Comparison of ENCODE assay signal across 12 cellular contexts in genomic region chr18:45589559-45590041, GRCh38. TPM values are rescaled to one million over a fixed set of nuclear protein-coding genes. Genes with fewer than 3 reads are reported as not detected.
DNase-seq lines count a peak whose midpoint lies in the region; ATAC-seq and TF ChIP-seq lines count a peak whose summit lies in the region.
"Had no signal": no experiment of that assay in that cellular context is flagged by ENCODE, and none has a peak within 500 bp of the region (broad histone marks: within the 10 kb centered on the region; RNA-seq: fewer than 3 reads in every experiment).

No MANE protein-coding gene starts in this region.

- intact Hi-C loops in heart right ventricle (cut with DNase I) (no loop called here), natural killer cell (cut with micrococcal nuclease) (no loop called here)

- H3K4me3 Mint-ChIP-seq in natural killer cell = no peak overlapping the region

- peak overlapping the region; percentile 72 for H3K4me2 ChIP-seq in GM23248 (ENCODE audit: unreplicated experiment)
- peak overlapping the region; percentile 71 for H3K4me2 ChIP-seq in skeletal muscle satellite cell (ENCODE audit: low read length)

- H3F3A ChIP-seq in GM23248 (ENCODE audit: insufficient read depth) = peaks cover 32% of the 10 kb centered on the region

- 2 to 5% methylated on average over 8 of the region's 8 CpGs for WGBS in GM23248 (ENCODE audit: low coverage in 1 of 2, low lambda C conversion rate in 2 of 2, missing lambda C conversion rate in 2 of 2), 2 experiments
- WGBS in heart right ventricle, 2 donors = 54 to 60% methylated on average over 8 of the region's 8 CpGs

- H3K9me3 ChIP-seq in GM23248 (ENCODE audit: low read depth) (no peaks in the 10 kb centered on the region), heart right ventricle (no peaks in the 10 kb centered on the region), skeletal muscle satellite cell (replicated peaks; ENCODE audit: low read length) (no peaks in the 10 kb centered on the region)

- no peak overlapping the region for H3K27ac Mint-ChIP-seq in natural killer cell

- no peaks in the 10 kb centered on the region for H3K9me3 Mint-ChIP-seq in natural killer cell

- H2AFZ ChIP-seq in GM23248 = no peak overlapping the region
- H2AFZ ChIP-seq: parathyroid adenoma had no signal

- ATAC-seq in SK-N-SH treated with all-trans-retinoic acid at 6 μM for 48 hours (peak; percentile 85), heart right ventricle (peak in 7 of 8 donors; percentile 20 to 71 (median 57)), HG02763 (IDR thresholded peaks at IDR 0.05; ENCODE audit: unreplicated experiment) (no peak), natural killer cell (no peak)

- H3K36me3 ChIP-seq in GM23248 (ENCODE audit: low read depth) (no peaks in the 10 kb centered on the region), heart right ventricle (no peaks in the 10 kb centered on the region), skeletal muscle satellite cell (ENCODE audit: insufficient read depth, low read length) (no peaks in the 10 kb centered on the region)

- no peaks in the 10 kb centered on the region for H3K36me3 Mint-ChIP-seq in natural killer cell

- H3K27me3 ChIP-seq in GM23248 (replicated peaks; ENCODE audit: insufficient read depth) = no peaks in the 10 kb centered on the region
- no peaks in the 10 kb centered on the region for H3K27me3 ChIP-seq in heart right ventricle
- H3K27me3 ChIP-seq in skeletal muscle satellite cell (ENCODE audit: control insufficient read depth, insufficient read depth, low read length) = peaks cover 9% of the 10 kb centered on the region

- in situ Hi-C loops in GM23248 (cut with MboI) = no loop called here

- peak; percentile 87 for DNase-seq in GM23248
- DNase-seq in heart right ventricle = no peak
- DNase-seq in natural killer cell = no peak
- DNase-seq in NOMO-1 treated with DMSO at 0.1 percent for 48 hours (lab: John Stamatoyannopoulos, UW; ENCODE audit: unreplicated experiment) = no peak
- DNase-seq in stimulated activated CD4-positive, alpha-beta T cell treated with anti-CD3 and anti-CD28 coated beads, Interleukin-4, amount 100 ng/mL, for 24 hours = no peak
- DNase-seq: activated naive CD4-positive, alpha-beta T cell treated with anti-CD3 and anti-CD28 coated beads, Interleukin-2, amount 50 U/mL, for 16 hours; NCI-H2227 treated with DMSO at 0.1 percent for 48 hours; stimulated activated naive CD4-positive, alpha-beta T cell treated with Interleukin-2 at 50 U/mL for 16 hours had no signal

- no peak for TF ChIP-seq CTCF in heart right ventricle (IDR thresholded peaks at IDR 0.05)
- TF ChIP-seq CTCF in natural killer cell (IDR thresholded peaks at IDR 0.05) = no peak

- H3K4me3 ChIP-seq in GM23248 (peak overlapping the region; percentile 50), heart right ventricle (no peak overlapping the region), skeletal muscle satellite cell (ENCODE audit: low read length) (peak overlapping the region; percentile 32)

- peak overlapping the region; percentile 36; the same call in 1 of the 2 replicates for H3K27ac ChIP-seq in GM23248
- peak overlapping the region in 9 of 10 donors; percentile 13 to 77 (median 56) for H3K27ac ChIP-seq in heart right ventricle
- H3K27ac ChIP-seq: parathyroid adenoma had no signal

- H3K4me1 Mint-ChIP-seq in natural killer cell = no peaks in the 10 kb centered on the region

- H3K9me2 ChIP-seq in GM23248 (ENCODE audit: insufficient read depth) = no peaks in the 10 kb centered on the region

- H3K9ac ChIP-seq in GM23248 (no peak overlapping the region), skeletal muscle satellite cell (ENCODE audit: low read depth, low read length) (no peak overlapping the region)
- H3K9ac ChIP-seq: parathyroid adenoma had no signal

- H3K27me3 Mint-ChIP-seq in natural killer cell (ENCODE audit: low read depth in 2 of 2) = peaks cover 9% of the 10 kb centered on the region in 2 donors

- H3K4me1 ChIP-seq in GM23248 (ENCODE audit: insufficient read depth) (peaks cover 29% of the 10 kb centered on the region), heart right ventricle (peaks cover 0 to 33% (median 9%) of the 10 kb centered on the region in 9 donors), skeletal muscle satellite cell (ENCODE audit: control insufficient read depth, insufficient read depth, low read length) (peaks cover 28% of the 10 kb centered on the region)
- H3K4me1 ChIP-seq: parathyroid adenoma had no signal

- no peaks in the 10 kb centered on the region for H4K20me1 ChIP-seq in GM23248 (ENCODE audit: insufficient read depth)

- H3K79me2 ChIP-seq in GM23248 (ENCODE audit: insufficient read depth) = no peaks in the 10 kb centered on the region
- H3K79me2 ChIP-seq: parathyroid adenoma had no signal

TF ChIP-seq in SK-N-SH treated with all-trans-retinoic acid at 6 μM for 48 hours, 23 proteins besides CTCF, POLR2A, EP300 and RAD21 (continues in another document):
- TF ChIP-seq BACH2 (CRISPR knock-in tag; IDR thresholded peaks at IDR 0.05; ENCODE audit: borderline replicate concordance) (no peak), PPARA (CRISPR knock-in tag; IDR thresholded peaks at IDR 0.05; ENCODE audit: borderline replicate concordance) (no peak), POU6F1 (CRISPR knock-in tag; IDR thresholded peaks at IDR 0.05; ENCODE audit: borderline replicate concordance, low read depth) (no peak), TOX (CRISPR knock-in tag; IDR thresholded peaks at IDR 0.05; ENCODE audit: borderline replicate concordance) (no peak), ZC3H10 (CRISPR knock-in tag; IDR thresholded peaks at IDR 0.05) (no peak), RARB (CRISPR knock-in tag; IDR thresholded peaks at IDR 0.05) (no peak), OSR1 (CRISPR knock-in tag; IDR thresholded peaks at IDR 0.05) (no peak), CREB5 (CRISPR knock-in tag; IDR thresholded peaks at IDR 0.05; ENCODE audit: low read depth) (no peak), ZFP3 (CRISPR knock-in tag; IDR thresholded peaks at IDR 0.05) (no peak), ISL1 (CRISPR knock-in tag; IDR thresholded peaks at IDR 0.05) (no peak), ZNF565 (CRISPR knock-in tag; conservative IDR thresholded peaks at IDR 0.05; ENCODE audit: low read depth) (no peak), ESRRG (CRISPR knock-in tag; IDR thresholded peaks at IDR 0.05) (no peak), TCF4 (CRISPR knock-in tag; IDR thresholded peaks at IDR 0.05; ENCODE audit: borderline replicate concordance) (no peak), PATZ1 (CRISPR knock-in tag; IDR thresholded peaks at IDR 0.05; ENCODE audit: borderline replicate concordance) (no peak), SNAI2 (CRISPR knock-in tag; IDR thresholded peaks at IDR 0.05) (no peak)

RNA-seq across cellular contexts. Expression of gene SLC14A2, which starts 25.7 kb away (rescaled TPM):
- total RNA-seq in GM23248 (2014; rRNA removed; shearing (Covaris generic)) = 0.13 and 0.43 TPM in 2 replicates
- polyA plus RNA-seq in GM23248 (2016; fragmentation: Nextera tagmentation; extraction: Ambion mirVana) (0.18 TPM in 1 of 2 replicates, not detected in the other), heart right ventricle (under 1 TPM in 1 of 2 donors, not detected in 1; 0.03 TPM)
- total RNA-seq in heart right ventricle (under 1 TPM in 5 of 10 donors, not detected in 5; 0.05 to 0.33 (median 0.09) TPM), natural killer cell (under 1 TPM in 1 of 3 donors, not detected in 2; 0.10 TPM)
- not detected in 2 replicates for total RNA-seq in skeletal muscle satellite cell (2012; rRNA removed)

Comparison
In these comparisons a context has a peak if more than half of its experiments do, and no peak if none do; other contexts are left out.
1. H3K4me3 ChIP-seq: peak in GM23248 (single experiment) and skeletal muscle satellite cell (single experiment); none in heart right ventricle (0 of 10).
2. ATAC-seq: peak in SK-N-SH treated with all-trans-retinoic acid at 6 μM for 48 hours (single experiment) and heart right ventricle (7 of 8); none in HG02763 (single experiment) and natural killer cell (0 of 3).